In the genomic region with DNA sequence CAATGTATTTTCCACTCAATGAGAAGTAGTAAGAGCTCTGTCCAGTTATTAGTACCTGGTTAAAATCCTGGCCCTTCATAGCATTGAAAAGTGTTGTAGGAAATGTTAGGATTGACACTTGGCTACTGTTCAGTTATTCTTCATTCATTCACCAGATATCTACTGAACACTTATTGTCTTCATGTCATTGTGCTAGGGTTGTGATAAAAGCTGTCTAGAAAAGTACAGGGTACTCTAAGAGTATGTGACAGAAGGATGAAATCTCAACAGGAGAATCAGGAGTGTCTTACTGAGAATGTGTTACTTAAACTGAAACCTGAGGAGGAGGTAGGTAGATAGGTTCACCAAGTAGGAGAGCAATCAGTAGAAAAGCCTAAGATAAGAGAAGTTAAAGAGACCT, we compare ENCODE assay signal across 21 cellular contexts.
DNase-seq lines count a peak whose midpoint lies in the region; ATAC-seq, FAIRE-seq and TF ChIP-seq lines count a peak whose summit lies in the region.
"Had no signal": no experiment of that assay in that cellular context is flagged by ENCODE, and none has a peak within 500 bp of the region (broad histone marks: within the 10 kb centered on the region; RNA-seq: fewer than 3 reads in every experiment).

No MANE protein-coding gene starts in this region.

- H3K4me3 ChIP-seq in heart left ventricle (no peak overlapping the region), mesendoderm (ENCODE audit: low read length) (no peak overlapping the region), aorta (ENCODE audit: low read length in 2 of 2) (no peak overlapping the region)
- H3K4me3 ChIP-seq: BLaER1 had no signal

- peak; percentile 69 for FAIRE-seq in D721Med (lab: Jason Lieb, UNC)
- peak; percentile 66 for FAIRE-seq in urothelium cell line (lab: Jason Lieb, UNC)
- FAIRE-seq: A204.1, G401.6, GM12891, GM19239 had no signal

- H3K27ac ChIP-seq in heart left ventricle (no peak overlapping the region), mesendoderm (ENCODE audit: low read depth, low read length) (no peak overlapping the region), aorta (ENCODE audit: low read depth in 1 of 2, low read length in 2 of 2) (no peak overlapping the region)
- H3K27ac ChIP-seq: BLaER1 had no signal

- TF ChIP-seq POLR2A in heart left ventricle (IDR thresholded peaks at IDR 0.05): no peak

- TF ChIP-seq CTCF in heart left ventricle (IDR thresholded peaks at IDR 0.05): no peak
- no peak for TF ChIP-seq CTCF in D721Med (IDR thresholded peaks at IDR 0.05; ENCODE audit: insufficient read depth, missing control alignments)

- no peak overlapping the region for H2AK5ac ChIP-seq in mesendoderm (ENCODE audit: low read length)

- H3K79me1 ChIP-seq in mesendoderm (ENCODE audit: low read length): no peaks in the 10 kb centered on the region

- peaks cover 0 to 5% (median 0%) of the 10 kb centered on the region in 12 donors for H3K9me3 ChIP-seq in heart left ventricle
- H3K9me3 ChIP-seq in aorta (ENCODE audit: control insufficient read depth, low read length): no peaks in the 10 kb centered on the region
- H3K9me3 ChIP-seq: BE2C, BLaER1 had no signal

- no peak overlapping the region for H3K4ac ChIP-seq in mesendoderm (ENCODE audit: low read depth, low read length)

- no peak overlapping the region for H4K8ac ChIP-seq in mesendoderm (ENCODE audit: low read depth, low read length)

- H3K79me2 ChIP-seq in mesendoderm (ENCODE audit: control insufficient read depth, insufficient read depth, low read length): no peaks in the 10 kb centered on the region

- H2BK15ac ChIP-seq in mesendoderm (replicated peaks; ENCODE audit: low read depth): no peak overlapping the region

- no peak overlapping the region for H3K9ac ChIP-seq in mesendoderm (ENCODE audit: low read length)
- H3K9ac ChIP-seq: BLaER1 had no signal

- no peak overlapping the region for H4K5ac ChIP-seq in mesendoderm (ENCODE audit: low read length)

- H3K23ac ChIP-seq in mesendoderm (ENCODE audit: low read length): no peak overlapping the region

- H3K18ac ChIP-seq in mesendoderm (ENCODE audit: low read length): no peak overlapping the region

- ATAC-seq in heart left ventricle (peak in 3 of 4 donors; percentile 20 to 40 (median 34)), aorta (ENCODE audit: low FRiP score) (no peak)

- H3K4me1 ChIP-seq in heart left ventricle: peaks cover 0 to 13% (median 0%) of the 10 kb centered on the region in 12 donors
- no peaks in the 10 kb centered on the region for H3K4me1 ChIP-seq in mesendoderm (ENCODE audit: control insufficient read depth, low read depth, low read length)
- H3K4me1 ChIP-seq in aorta (ENCODE audit: control insufficient read depth in 1 of 2, insufficient read depth in 2 of 2, low read length in 2 of 2): no peaks in the 10 kb centered on the region
- H3K4me1 ChIP-seq: BE2C, BLaER1 had no signal

- H3K4me2 ChIP-seq in mesendoderm (ENCODE audit: low read length): no peak overlapping the region
- H3K4me2 ChIP-seq: BLaER1 had no signal

- H3K56ac ChIP-seq in mesendoderm (ENCODE audit: low read length): no peak overlapping the region

- H3K27me3 ChIP-seq in heart left ventricle (no peaks in the 10 kb centered on the region), mesendoderm (ENCODE audit: insufficient read depth, low read length, poor library complexity) (no peaks in the 10 kb centered on the region), aorta (ENCODE audit: control insufficient read depth in 1 of 2, insufficient read depth in 2 of 2, low read length in 1 of 2) (no peaks in the 10 kb centered on the region)
- H3K27me3 ChIP-seq: BE2C, BLaER1 had no signal

- no peak overlapping the region for H2BK5ac ChIP-seq in mesendoderm (ENCODE audit: low read length)

- no peak overlapping the region for H2BK120ac ChIP-seq in mesendoderm (ENCODE audit: low read depth, low read length)

- H3K36me3 ChIP-seq in heart left ventricle: peaks cover 0 to 20% (median 0%) of the 10 kb centered on the region in 9 donors
- no peaks in the 10 kb centered on the region for H3K36me3 ChIP-seq in mesendoderm (ENCODE audit: control insufficient read depth, insufficient read depth, low read length)
- H3K36me3 ChIP-seq in aorta (ENCODE audit: control insufficient read depth in 1 of 2, insufficient read depth in 2 of 2, low read length in 1 of 2): peaks cover 0 to 3% of the 10 kb centered on the region in 2 donors
- H3K36me3 ChIP-seq: BE2C, BLaER1 had no signal

- intact Hi-C loops in heart left ventricle (cut with DNase I): no loop called here
- intact Hi-C loops in cardiac septum (cut with DNase I): no loop called here
- intact Hi-C loops in aorta (cut with DNase I): no loop called here

- DNase-seq in heart left ventricle: no peak
- no peak for DNase-seq in cardiac septum (ENCODE audit: low spot score)
- no peak for DNase-seq in D721Med (ENCODE audit: insufficient read length, low spot score)
- DNase-seq in mesendoderm: peak; percentile 4
- no peak for DNase-seq in urothelium cell line (ENCODE audit: low spot score)
- DNase-seq in aorta: no peak
- no peak for DNase-seq in central memory CD4-positive, alpha-beta T cell
- DNase-seq: 8988T; ACHN; BE2C; C1 segment of cervical spinal cord; CD4-positive, alpha-beta memory T cell; CD4-positive, CD25-positive, alpha-beta regulatory T cell; CD8-positive, alpha-beta memory T cell; DMS79 treated with DMSO at 0.1 percent for 48 hours; GF-D8 had no signal
